In the genomic region with DNA sequence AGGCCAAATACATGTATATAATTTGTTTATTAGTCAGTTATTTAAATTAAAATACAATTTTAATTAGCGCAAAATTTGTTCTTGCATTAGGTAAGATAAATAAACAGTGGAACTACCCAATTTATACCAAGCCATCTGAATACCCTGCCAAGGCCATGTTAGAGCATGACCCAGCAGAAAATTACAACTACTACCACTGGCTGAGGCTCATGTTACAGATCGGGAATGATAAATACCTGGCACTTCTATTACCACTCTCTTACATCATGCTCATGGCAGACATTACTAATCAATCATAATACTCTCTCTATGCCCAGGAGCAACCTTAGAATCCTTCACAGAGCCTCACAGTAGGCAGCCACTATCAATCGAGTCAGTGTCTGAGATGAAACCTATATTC, we compare ENCODE assay signal across 13 cellular contexts. TPM values are rescaled to one million over a fixed set of nuclear protein-coding genes. Genes with fewer than 3 reads are reported as not detected.
DNase-seq lines count a peak whose midpoint lies in the region; ATAC-seq lines count a peak whose summit lies in the region.
"Had no signal": no experiment of that assay in that cellular context is flagged by ENCODE, and none has a peak within 500 bp of the region (broad histone marks: within the 10 kb centered on the region; RNA-seq: fewer than 3 reads in every experiment).

No MANE protein-coding gene starts in this region.

- ATAC-seq in HG02588 (IDR thresholded peaks at IDR 0.05; ENCODE audit: unreplicated experiment) = no peak
- ATAC-seq in HG03432 (IDR thresholded peaks at IDR 0.05; ENCODE audit: unreplicated experiment) = no peak
- ATAC-seq: activated T-helper 17 cell treated with anti-CD3 and anti-CD28 coated beads, Interleukin-2, amount 50 U/mL, for 72 hours had no signal

- in situ Hi-C loops in SK-MEL-5 (cut with HindIII; ENCODE audit: low pct_unique_long_range_greater_than_20kb, low sequenced_read_pairs) = no loop called here

- peak; percentile 40 for DNase-seq in DMS53 (lab: John Stamatoyannopoulos, UW)
- peak; percentile 32 for DNase-seq in NCI-H2029 treated with DMSO at 0.1 percent for 48 hours (lab: John Stamatoyannopoulos, UW)
- peak; percentile 36 for DNase-seq in SK-MEL-5 (ENCODE audit: low read depth, low spot score)
- DNase-seq in fibroblast of the conjunctiva (ENCODE audit: low read depth) = peak; percentile 70
- DNase-seq in NCI-H1417 treated with DMSO at 0.1 percent for 48 hours (lab: John Stamatoyannopoulos, UW) = no peak
- no peak for DNase-seq in NCI-H1092 treated with DMSO at 0.1 percent for 48 hours (lab: John Stamatoyannopoulos, UW)
- DNase-seq: activated CD4-positive, alpha-beta T cell treated with anti-CD3 and anti-CD28 coated beads for 48 hours; nephron progenitor cell; spleen had no signal

RNA-seq across cellular contexts. Expression of a gene that starts 21.2 kb away (rescaled TPM):
- total RNA-seq in SK-MEL-5 (2014; rRNA removed; shearing (Covaris generic)) = 0.16 and 0.19 TPM in 2 replicates
- polyA plus RNA-seq in SK-MEL-5 (2015; cell fraction: cytosol; rRNA removed) = 0.06 and 1.3 TPM in 2 replicates
- polyA plus RNA-seq in SK-MEL-5 (2015; cell fraction: nucleus; rRNA removed) = 0.10 and 0.12 TPM in 2 replicates
- total RNA-seq: activated T-helper 17 cell treated with anti-CD3 and anti-CD28 coated beads, Interleukin-2, amount 50 U/mL, for 72 hours had no signal
- polyA plus RNA-seq: CD14-positive monocyte had no signal

RNA-seq across cellular contexts. Expression of a gene that starts 58.9 kb away (rescaled TPM):
- total RNA-seq in SK-MEL-5 (2014; rRNA removed; shearing (Covaris generic)) = 55.7 and 61.3 TPM in 2 replicates
- polyA plus RNA-seq in SK-MEL-5 (2015; cell fraction: cytosol; rRNA removed) = 74.7 and 82.8 TPM in 2 replicates
- polyA plus RNA-seq in SK-MEL-5 (2015; cell fraction: nucleus; rRNA removed) = 16.7 and 18.0 TPM in 2 replicates

Comparison
In these comparisons a context has a peak if more than half of its experiments do, and no peak if none do; other contexts are left out.
1. DNase-seq: peak in DMS53 (single experiment), NCI-H2029 treated with DMSO at 0.1 percent for 48 hours (single experiment), SK-MEL-5 (single experiment) and fibroblast of the conjunctiva (single experiment); none in NCI-H1417 treated with DMSO at 0.1 percent for 48 hours (single experiment) and NCI-H1092 treated with DMSO at 0.1 percent for 48 hours (single experiment).